12 cellular contexts compared by ENCODE assay signal in genomic region chr22:45271667-45272188, GRCh38. TPM values are rescaled to one million over a fixed set of nuclear protein-coding genes. Genes with fewer than 3 reads are reported as not detected.
A peak's percentile ranks its signal among the peaks of the same experiment; 100 is the strongest.
DNase-seq lines count a peak whose midpoint lies in the region; ATAC-seq and TF ChIP-seq lines count a peak whose summit lies in the region.
"Had no signal": no experiment of that assay in that cellular context is flagged by ENCODE, and none has a peak within 500 bp of the region (broad histone marks: within the 10 kb centered on the region; RNA-seq: fewer than 3 reads in every experiment).

No MANE protein-coding gene starts in this region.

- peak; percentile 53 to 78 for ATAC-seq in left cardiac atrium
- no peak for ATAC-seq in activated CD8-positive, alpha-beta T cell treated with anti-CD3 and anti-CD28 coated beads for 36 hours
- ATAC-seq in HG03342 (IDR thresholded peaks at IDR 0.05; ENCODE audit: unreplicated experiment) = no peak
- ATAC-seq: activated CD8-positive, alpha-beta T cell treated with anti-CD3 and anti-CD28 coated beads, Interleukin-2, amount 10 ng/mL, durations not matched to agents 7 days and 5 days; stimulated activated naive CD8-positive, alpha-beta T cell treated with anti-CD3 and anti-CD28 coated beads, Interleukin-15, amount 100 ng/mL, for 72 hours had no signal

- POLR2A ChIA-PET in MCF 10A (lab: Yijun Ruan, JAX) = no interaction called here
- POLR2A ChIA-PET in activated CD8-positive, alpha-beta T cell treated with anti-CD3 and anti-CD28 coated beads for 36 hours (lab: Charles Lee) = interaction anchor here (0.5 kb wide), 1 partner anchor 30 kb away, joined by 3 read pairs; no protein-coding TSS in a partner anchor

- no peaks in the 10 kb centered on the region for H3K36me3 ChIP-seq in breast epithelium

- H3K36me3 Mint-ChIP-seq in MCF 10A (ENCODE audit: insufficient read depth, unreplicated experiment) = no peaks in the 10 kb centered on the region
- no peaks in the 10 kb centered on the region for H3K36me3 Mint-ChIP-seq in activated CD8-positive, alpha-beta T cell treated with anti-CD3 and anti-CD28 coated beads for 36 hours (ENCODE audit: low read depth)
- H3K36me3 Mint-ChIP-seq: memory B cell had no signal

- peak overlapping the region; percentile 6 to 89 for H3K27ac ChIP-seq in breast epithelium

- no peaks in the 10 kb centered on the region for H3K27me3 Mint-ChIP-seq in MCF 10A (ENCODE audit: insufficient read depth, unreplicated experiment)
- peaks cover 10% of the 10 kb centered on the region for H3K27me3 Mint-ChIP-seq in activated CD8-positive, alpha-beta T cell treated with anti-CD3 and anti-CD28 coated beads for 36 hours

- H3K4me1 ChIP-seq in breast epithelium = peaks cover 0 to 7% of the 10 kb centered on the region in 2 donors

- no peaks in the 10 kb centered on the region for H3K27me3 ChIP-seq in breast epithelium

- TF ChIP-seq POLR2A in breast epithelium (IDR thresholded peaks at IDR 0.05) = no peak

- TF ChIP-seq CTCF in breast epithelium (IDR thresholded peaks at IDR 0.05) (no peak), MCF 10A (IDR thresholded peaks at IDR 0.05; ENCODE audit: unreplicated experiment) (no peak)
- TF ChIP-seq CTCF in activated CD8-positive, alpha-beta T cell treated with anti-CD3 and anti-CD28 coated beads for 36 hours (IDR thresholded peaks at IDR 0.05) = no peak

- H3K9me3 Mint-ChIP-seq in MCF 10A (ENCODE audit: unreplicated experiment) = no peaks in the 10 kb centered on the region
- no peaks in the 10 kb centered on the region for H3K9me3 Mint-ChIP-seq in activated CD8-positive, alpha-beta T cell treated with anti-CD3 and anti-CD28 coated beads for 36 hours
- H3K9me3 Mint-ChIP-seq: memory B cell; stimulated activated naive CD8-positive, alpha-beta T cell treated with anti-CD3 and anti-CD28 coated beads, Interleukin-15, amount 100 ng/mL, for 72 hours had no signal

- CTCF ChIA-PET in MCF 10A (lab: Yijun Ruan, JAX) = interaction anchor here (0.7 to 2.5 kb wide), 6 partner anchors 12 to 373 kb away, joined by 3 to 15 read pairs (median 4); no protein-coding TSS in a partner anchor
- CTCF ChIA-PET in activated CD8-positive, alpha-beta T cell treated with anti-CD3 and anti-CD28 coated beads for 36 hours (lab: Charles Lee) = interaction anchor here (0.8 kb wide), 1 partner anchor 12 kb away, joined by 3 read pairs; no protein-coding TSS in a partner anchor

- H3K4me3 Mint-ChIP-seq in MCF 10A (ENCODE audit: unreplicated experiment) = no peak overlapping the region
- H3K4me3 Mint-ChIP-seq in activated CD8-positive, alpha-beta T cell treated with anti-CD3 and anti-CD28 coated beads for 36 hours = no peak overlapping the region
- H3K4me3 Mint-ChIP-seq: activated CD8-positive, alpha-beta T cell treated with anti-CD3 and anti-CD28 coated beads, Interleukin-2, amount 10 ng/mL, durations not matched to agents 7 days and 5 days; memory B cell; stimulated activated naive CD8-positive, alpha-beta T cell treated with anti-CD3 and anti-CD28 coated beads, Interleukin-15, amount 100 ng/mL, for 72 hours had no signal

- H3K4me1 Mint-ChIP-seq in MCF 10A (ENCODE audit: insufficient read depth, unreplicated experiment) = no peaks in the 10 kb centered on the region
- H3K4me1 Mint-ChIP-seq in activated CD8-positive, alpha-beta T cell treated with anti-CD3 and anti-CD28 coated beads for 36 hours (ENCODE audit: low read depth) = peaks cover 6% of the 10 kb centered on the region

- H3K27ac Mint-ChIP-seq in MCF 10A (ENCODE audit: low read depth, unreplicated experiment) = no peak overlapping the region
- no peak overlapping the region for H3K27ac Mint-ChIP-seq in activated CD8-positive, alpha-beta T cell treated with anti-CD3 and anti-CD28 coated beads for 36 hours
- H3K27ac Mint-ChIP-seq: activated CD8-positive, alpha-beta T cell treated with anti-CD3 and anti-CD28 coated beads, Interleukin-2, amount 10 ng/mL, durations not matched to agents 7 days and 5 days; memory B cell; stimulated activated naive CD8-positive, alpha-beta T cell treated with anti-CD3 and anti-CD28 coated beads, Interleukin-15, amount 100 ng/mL, for 72 hours had no signal

- intact Hi-C loops in breast epithelium (cut with DNase I; ENCODE audit: low total_unique reads) (no loop called here), MCF 10A (cut with micrococcal nuclease) (no loop called here), left cardiac atrium (cut with DNase I) (loop anchor here in 1 of 2 donors (5.0 kb wide), 2 partner anchors 36 to 281 kb away; partner anchors contain the start of gene FAM118A)
- intact Hi-C loops in activated CD8-positive, alpha-beta T cell treated with anti-CD3 and anti-CD28 coated beads for 36 hours (cut with micrococcal nuclease) = loop anchor here (10.0 kb wide), 1 partner anchor 283 kb away; no protein-coding TSS in a partner anchor

- DNase-seq in breast epithelium (ENCODE audit: low spot score in 2 of 2) = peak in 1 of 2 donors; percentile 23
- no peak for DNase-seq in MCF 10A (ENCODE audit: unreplicated experiment)
- peak; percentile 70 for DNase-seq in left cardiac atrium
- DNase-seq in pons (ENCODE audit: low spot score) = peak; percentile 96
- DNase-seq in activated CD8-positive, alpha-beta T cell treated with anti-CD3 and anti-CD28 coated beads for 36 hours = no peak
- no peak for DNase-seq in iPS-NIHi11 (ENCODE audit: low spot score)
- no peak for DNase-seq in cortex of kidney (lab: John Stamatoyannopoulos, UW)
- DNase-seq: activated CD8-positive, alpha-beta T cell treated with anti-CD3 and anti-CD28 coated beads, Interleukin-2, amount 10 ng/mL, durations not matched to agents 7 days and 5 days; NCI-H2171; stimulated activated naive CD8-positive, alpha-beta T cell treated with anti-CD3 and anti-CD28 coated beads, Interleukin-15, amount 100 ng/mL, for 72 hours had no signal

- no peaks in the 10 kb centered on the region for H3K9me3 ChIP-seq in breast epithelium

- no TSS peak for BruUV-seq in MCF 10A (replicated peaks; lab: Mats Ljungman, UMichigan)

- H3K4me3 ChIP-seq in breast epithelium = no peak overlapping the region

RNA-seq across cellular contexts. Expression of gene UPK3A, which starts 13.0 kb away (rescaled TPM):
- not detected for total RNA-seq in breast epithelium
- total RNA-seq in MCF 10A (2022) = not detected in 2 replicates
- total RNA-seq in left cardiac atrium = under 1 TPM in 1 of 2 donors, not detected in 1; 0.29 TPM
- not detected for total RNA-seq in activated CD8-positive, alpha-beta T cell treated with anti-CD3 and anti-CD28 coated beads for 36 hours
- total RNA-seq: activated CD8-positive, alpha-beta T cell treated with anti-CD3 and anti-CD28 coated beads, Interleukin-2, amount 10 ng/mL, durations not matched to agents 7 days and 5 days had no signal

RNA-seq across cellular contexts. Expression of gene KIAA0930, which starts 31.0 kb away (rescaled TPM):
- 10 to 100 TPM; 29.4 to 45.3 (median 35.1) TPM for total RNA-seq in breast epithelium
- 61.9 and 63.4 TPM in 2 replicates for total RNA-seq in MCF 10A (2022)
- total RNA-seq in left cardiac atrium = 10 to 100 TPM; 25.8 to 38.5 TPM
- 10 to 100 TPM; 38.4 to 40.4 TPM for total RNA-seq in activated CD8-positive, alpha-beta T cell treated with anti-CD3 and anti-CD28 coated beads for 36 hours

RNA-seq across cellular contexts. Expression of gene FAM118A, which starts 38.0 kb away (rescaled TPM):
- 100 to 1,000 TPM in 1 of 3 donors, 10 to 100 TPM in 2; 33.8 to 104 (median 55.4) TPM for total RNA-seq in breast epithelium
- total RNA-seq in MCF 10A (2022) = 16.0 and 16.7 TPM in 2 replicates
- 10 to 100 TPM; 20.9 to 23.5 TPM for total RNA-seq in left cardiac atrium
- 10 to 100 TPM; 30.6 to 32.4 TPM for total RNA-seq in activated CD8-positive, alpha-beta T cell treated with anti-CD3 and anti-CD28 coated beads for 36 hours

Comparison
In these comparisons a context has a peak if more than half of its experiments do, and no peak if none do; other contexts are left out.
1. DNase-seq: peak in left cardiac atrium (single experiment) and pons (single experiment); none in MCF 10A (single experiment), activated CD8-positive, alpha-beta T cell treated with anti-CD3 and anti-CD28 coated beads for 36 hours (single experiment), iPS-NIHi11 (single experiment) and cortex of kidney (single experiment).
2. ATAC-seq: peak in left cardiac atrium (2 of 2); none in activated CD8-positive, alpha-beta T cell treated with anti-CD3 and anti-CD28 coated beads for 36 hours (single experiment) and HG03342 (single experiment).